ENCODE assay signal across 1 cellular context in the genomic region with DNA sequence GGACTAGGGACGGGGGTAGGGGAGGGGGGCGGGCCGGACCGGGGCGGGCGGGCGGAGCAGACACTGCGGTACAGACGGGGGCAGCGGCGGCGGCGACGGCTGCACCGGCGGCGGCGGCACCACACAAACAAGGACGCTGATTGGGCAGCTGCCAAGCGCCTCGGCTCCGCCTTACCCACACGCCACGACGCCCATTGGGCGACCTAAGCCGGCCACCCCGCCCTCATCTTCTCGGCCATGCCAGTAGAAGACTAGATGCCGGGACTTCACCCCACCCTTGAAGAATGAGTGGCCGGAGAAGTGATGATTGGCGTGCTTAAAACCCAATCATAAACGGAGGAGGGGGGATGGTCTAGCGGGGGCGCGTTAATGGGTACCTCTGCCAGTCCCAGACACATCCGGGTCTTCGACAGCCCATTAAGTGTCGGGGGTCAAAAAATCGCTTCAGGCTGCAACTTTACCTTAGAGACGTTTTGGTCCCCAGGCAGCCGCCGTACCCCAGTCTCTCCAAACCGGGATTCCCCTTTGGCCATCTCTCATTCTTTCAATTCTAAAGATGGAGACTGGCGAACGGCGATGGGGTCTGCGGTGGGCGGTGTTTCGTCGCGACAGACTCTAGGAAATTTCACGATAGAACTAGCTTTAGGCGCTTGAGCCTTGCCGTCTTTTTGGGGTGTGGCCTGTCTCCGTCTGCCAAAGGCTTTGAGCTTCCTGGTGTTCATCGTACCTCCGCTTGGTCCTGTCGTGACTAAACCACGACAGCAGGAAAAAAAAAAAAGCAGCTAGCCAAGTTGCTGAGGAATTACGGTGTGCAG.
A peak's percentile ranks its signal among the peaks of the same experiment; 100 is the strongest.
TF ChIP-seq lines count a peak whose summit lies in the region.

GATAD2B (minus strand) TSS at position 135 of the 815 bp plus-strand sequence. CDS start 94,625 bp downstream, outside the sequence.

TF ChIP-seq in HepG2, 621 proteins besides CTCF, POLR2A, EP300 and RAD21 (continued from another document and continues in another):
- TF ChIP-seq YEATS2 (CRISPR knock-in tag; IDR thresholded peaks at IDR 0.05; ENCODE audit: borderline replicate concordance) (peak; percentile 98), ZNF382 (CRISPR knock-in tag; IDR thresholded peaks at IDR 0.05; ENCODE audit: borderline replicate concordance) (no peak), ZNF747 (CRISPR knock-in tag; IDR thresholded peaks at IDR 0.05; ENCODE audit: borderline replicate concordance) (peak; percentile 71; the same call in 1 of the 2 replicates), POGZ (CRISPR knock-in tag; IDR thresholded peaks at IDR 0.05) (peak; percentile 88), TRAFD1 (CRISPR knock-in tag; IDR thresholded peaks at IDR 0.05; ENCODE audit: borderline replicate concordance) (no peak), ZNF160 (CRISPR knock-in tag; IDR thresholded peaks at IDR 0.05) (no peak), KMT2A (CRISPR knock-in tag; IDR thresholded peaks at IDR 0.05) (peak; percentile 68; the same call in 1 of the 2 replicates), ARID4A (CRISPR knock-in tag; IDR thresholded peaks at IDR 0.05; ENCODE audit: borderline replicate concordance) (peak; percentile 84), ZNF577 (CRISPR knock-in tag; IDR thresholded peaks at IDR 0.05; ENCODE audit: borderline replicate concordance, low read depth) (no peak), ZNF850 (CRISPR knock-in tag; conservative IDR thresholded peaks at IDR 0.05) (0 out of 2 replicates have a peak, but pooled peaks have one; percentile 46), SALL1 (CRISPR knock-in tag; IDR thresholded peaks at IDR 0.05) (peak; percentile 60; the same call in 1 of the 2 replicates), SP1 (IDR thresholded peaks at IDR 0.05) (no peak), SP1 (CRISPR knock-in tag; IDR thresholded peaks at IDR 0.05) (peak; percentile 17; the same call in 1 of the 2 replicates), ZNF780A (CRISPR knock-in tag; IDR thresholded peaks at IDR 0.05) (no peak), ZNF484 (CRISPR knock-in tag; IDR thresholded peaks at IDR 0.05; ENCODE audit: borderline replicate concordance, low read depth) (no peak), ZNF546 (CRISPR knock-in tag; conservative IDR thresholded peaks at IDR 0.05) (0 out of 2 replicates have a peak, but pooled peaks have one; percentile 48), ETV5 (CRISPR knock-in tag; IDR thresholded peaks at IDR 0.05; ENCODE audit: borderline replicate concordance) (peak; percentile 27; the same call in 1 of the 2 replicates), SMARCC2 (IDR thresholded peaks at IDR 0.05) (no peak), ZNF567 (CRISPR knock-in tag; IDR thresholded peaks at IDR 0.05; ENCODE audit: borderline replicate concordance) (no peak), CBX2 (IDR thresholded peaks at IDR 0.05; ENCODE audit: low read depth, low read length) (peak; percentile 99), CBX2 (CRISPR knock-in tag; IDR thresholded peaks at IDR 0.05; ENCODE audit: low read depth) (no peak), ZNF414 (CRISPR knock-in tag; IDR thresholded peaks at IDR 0.05) (peak; percentile 71; the same call in 1 of the 2 replicates), HNF1A (IDR thresholded peaks at IDR 0.05; ENCODE audit: low read depth) (peak; percentile 87), HNF1A (CRISPR knock-in tag; IDR thresholded peaks at IDR 0.05; ENCODE audit: borderline replicate concordance) (peak; percentile 91), ZNF816 (CRISPR knock-in tag; IDR thresholded peaks at IDR 0.05; ENCODE audit: borderline replicate concordance) (0 out of 2 replicates have a peak, but pooled peaks have one; percentile 51), HNF4A (CRISPR knock-in tag; IDR thresholded peaks at IDR 0.05) (no peak), ZNF713 (CRISPR knock-in tag; IDR thresholded peaks at IDR 0.05) (no peak)
- TF ChIP-seq, protein P1, sequence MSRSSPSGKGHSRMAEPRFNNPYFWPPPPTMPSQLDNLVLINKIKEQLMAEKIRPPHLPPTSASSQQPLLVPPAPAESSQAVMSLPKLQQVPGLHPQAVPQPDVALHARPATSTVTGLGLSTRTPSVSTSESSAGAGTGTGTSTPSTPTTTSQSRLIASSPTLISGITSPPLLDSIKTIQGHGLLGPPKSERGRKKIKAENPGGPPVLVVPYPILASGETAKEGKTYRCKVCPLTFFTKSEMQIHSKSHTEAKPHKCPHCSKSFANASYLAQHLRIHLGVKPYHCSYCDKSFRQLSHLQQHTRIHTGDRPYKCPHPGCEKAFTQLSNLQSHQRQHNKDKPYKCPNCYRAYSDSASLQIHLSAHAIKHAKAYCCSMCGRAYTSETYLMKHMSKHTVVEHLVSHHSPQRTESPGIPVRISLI (CRISPR knock-in tag; IDR thresholded peaks at IDR 0.05; ENCODE audit: borderline replicate concordance): peak; percentile 60; the same call in 1 of the 2 replicates
- TF ChIP-seq, protein P2, sequence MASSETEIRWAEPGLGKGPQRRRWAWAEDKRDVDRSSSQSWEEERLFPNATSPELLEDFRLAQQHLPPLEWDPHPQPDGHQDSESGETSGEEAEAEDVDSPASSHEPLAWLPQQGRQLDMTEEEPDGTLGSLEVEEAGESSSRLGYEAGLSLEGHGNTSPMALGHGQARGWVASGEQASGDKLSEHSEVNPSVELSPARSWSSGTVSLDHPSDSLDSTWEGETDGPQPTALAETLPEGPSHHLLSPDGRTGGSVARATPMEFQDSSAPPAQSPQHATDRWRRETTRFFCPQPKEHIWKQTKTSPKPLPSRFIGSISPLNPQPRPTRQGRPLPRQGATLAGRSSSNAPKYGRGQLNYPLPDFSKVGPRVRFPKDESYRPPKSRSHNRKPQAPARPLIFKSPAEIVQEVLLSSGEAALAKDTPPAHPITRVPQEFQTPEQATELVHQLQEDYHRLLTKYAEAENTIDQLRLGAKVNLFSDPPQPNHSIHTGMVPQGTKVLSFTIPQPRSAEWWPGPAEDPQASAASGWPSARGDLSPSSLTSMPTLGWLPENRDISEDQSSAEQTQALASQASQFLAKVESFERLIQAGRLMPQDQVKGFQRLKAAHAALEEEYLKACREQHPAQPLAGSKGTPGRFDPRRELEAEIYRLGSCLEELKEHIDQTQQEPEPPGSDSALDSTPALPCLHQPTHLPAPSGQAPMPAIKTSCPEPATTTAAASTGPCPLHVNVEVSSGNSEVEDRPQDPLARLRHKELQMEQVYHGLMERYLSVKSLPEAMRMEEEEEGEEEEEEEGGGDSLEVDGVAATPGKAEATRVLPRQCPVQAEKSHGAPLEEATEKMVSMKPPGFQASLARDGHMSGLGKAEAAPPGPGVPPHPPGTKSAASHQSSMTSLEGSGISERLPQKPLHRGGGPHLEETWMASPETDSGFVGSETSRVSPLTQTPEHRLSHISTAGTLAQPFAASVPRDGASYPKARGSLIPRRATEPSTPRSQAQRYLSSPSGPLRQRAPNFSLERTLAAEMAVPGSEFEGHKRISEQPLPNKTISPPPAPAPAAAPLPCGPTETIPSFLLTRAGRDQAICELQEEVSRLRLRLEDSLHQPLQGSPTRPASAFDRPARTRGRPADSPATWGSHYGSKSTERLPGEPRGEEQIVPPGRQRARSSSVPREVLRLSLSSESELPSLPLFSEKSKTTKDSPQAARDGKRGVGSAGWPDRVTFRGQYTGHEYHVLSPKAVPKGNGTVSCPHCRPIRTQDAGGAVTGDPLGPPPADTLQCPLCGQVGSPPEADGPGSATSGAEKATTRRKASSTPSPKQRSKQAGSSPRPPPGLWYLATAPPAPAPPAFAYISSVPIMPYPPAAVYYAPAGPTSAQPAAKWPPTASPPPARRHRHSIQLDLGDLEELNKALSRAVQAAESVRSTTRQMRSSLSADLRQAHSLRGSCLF (CRISPR knock-in tag; IDR thresholded peaks at IDR 0.05; ENCODE audit: borderline replicate concordance): no peak
- TF ChIP-seq, protein P3, sequence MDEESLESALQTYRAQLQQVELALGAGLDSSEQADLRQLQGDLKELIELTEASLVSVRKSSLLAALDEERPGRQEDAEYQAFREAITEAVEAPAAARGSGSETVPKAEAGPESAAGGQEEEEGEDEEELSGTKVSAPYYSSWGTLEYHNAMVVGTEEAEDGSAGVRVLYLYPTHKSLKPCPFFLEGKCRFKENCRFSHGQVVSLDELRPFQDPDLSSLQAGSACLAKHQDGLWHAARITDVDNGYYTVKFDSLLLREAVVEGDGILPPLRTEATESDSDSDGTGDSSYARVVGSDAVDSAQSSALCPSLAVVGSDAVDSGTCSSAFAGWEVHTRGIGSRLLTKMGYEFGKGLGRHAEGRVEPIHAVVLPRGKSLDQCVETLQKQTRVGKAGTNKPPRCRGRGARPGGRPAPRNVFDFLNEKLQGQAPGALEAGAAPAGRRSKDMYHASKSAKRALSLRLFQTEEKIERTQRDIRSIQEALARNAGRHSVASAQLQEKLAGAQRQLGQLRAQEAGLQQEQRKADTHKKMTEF (CRISPR knock-in tag; IDR thresholded peaks at IDR 0.05): peak; percentile 64; the same call in 1 of the 2 replicates
